Comparison of ENCODE assay signal across 21 cellular contexts in genomic region chr16:56145369-56145768, GRCh38. TPM values are rescaled to one million over a fixed set of nuclear protein-coding genes. Genes with fewer than 3 reads are reported as not detected.
"Had no signal": no experiment of that assay in that cellular context is flagged by ENCODE, and none has a peak within 500 bp of the region (broad histone marks: within the 10 kb centered on the region; RNA-seq: fewer than 3 reads in every experiment).

No MANE protein-coding gene starts in this region.

- H3K4me1 Mint-ChIP-seq: activated naive CD8-positive, alpha-beta T cell treated with anti-CD3 and anti-CD28 coated beads for 36 hours; immature natural killer cell; naive thymus-derived CD8-positive, alpha-beta T cell; stimulated activated naive B cell treated with anti-CD40 and anti-IgM and Interleukin-4, amounts not matched to agents 10 μg/mL and 1 μg/mL and 100 μg/mL, for 72 hours had no signal

- H3K36me3 Mint-ChIP-seq: activated naive CD8-positive, alpha-beta T cell treated with anti-CD3 and anti-CD28 coated beads for 36 hours; immature natural killer cell; naive thymus-derived CD8-positive, alpha-beta T cell; stimulated activated naive B cell treated with anti-CD40 and anti-IgM and Interleukin-4, amounts not matched to agents 10 μg/mL and 1 μg/mL and 100 μg/mL, for 72 hours had no signal

- H3K4me3 Mint-ChIP-seq: activated naive CD8-positive, alpha-beta T cell treated with anti-CD3 and anti-CD28 coated beads for 36 hours; immature natural killer cell; naive thymus-derived CD8-positive, alpha-beta T cell; stimulated activated naive B cell treated with anti-CD40 and anti-IgM and Interleukin-4, amounts not matched to agents 10 μg/mL and 1 μg/mL and 100 μg/mL, for 72 hours had no signal

- H3K27ac Mint-ChIP-seq: activated naive CD8-positive, alpha-beta T cell treated with anti-CD3 and anti-CD28 coated beads for 36 hours; immature natural killer cell; naive thymus-derived CD8-positive, alpha-beta T cell; stimulated activated naive B cell treated with anti-CD40 and anti-IgM and Interleukin-4, amounts not matched to agents 10 μg/mL and 1 μg/mL and 100 μg/mL, for 72 hours had no signal

- H3K27me3 ChIP-seq: gastrocnemius medialis, transverse colon had no signal

- H3K4me3 ChIP-seq: esophagus squamous epithelium, gastrocnemius medialis, lung, prostate gland, transverse colon had no signal

- H3K9me3 Mint-ChIP-seq: activated naive CD8-positive, alpha-beta T cell treated with anti-CD3 and anti-CD28 coated beads for 36 hours; naive thymus-derived CD8-positive, alpha-beta T cell had no signal

- H3K4me1 ChIP-seq: esophagus squamous epithelium, gastrocnemius medialis, prostate gland, transverse colon had no signal

- H3K9me3 ChIP-seq: esophagus squamous epithelium, gastrocnemius medialis, prostate gland, transverse colon had no signal

- H3K36me3 ChIP-seq: esophagus squamous epithelium, gastrocnemius medialis, prostate gland, transverse colon had no signal

- DNase-seq: activated CD4-positive, alpha-beta T cell treated with anti-CD3 and anti-CD28 coated beads for 4 hours; activated CD4-positive, alpha-beta T cell treated with anti-CD3 and anti-CD28 coated beads, Interleukin-2, amount 50 U/mL, for 48 hours; activated CD4-positive, CD25-positive, alpha-beta regulatory T cell; activated CD8-positive, alpha-beta memory T cell treated with anti-CD3 and anti-CD28 coated beads, Interleukin-2, amount 50 U/mL, for 48 hours; activated naive CD4-positive, alpha-beta T cell treated with Interleukin-2 at 50 U/mL for 16 hours; activated naive CD8-positive, alpha-beta T cell treated with anti-CD3 and anti-CD28 coated beads for 36 hours; activated T-cell treated with anti-CD3 and anti-CD28 coated beads, Interleukin-2, amount 50 U/mL, for 48 hours; central memory CD4-positive, alpha-beta T cell; esophagus squamous epithelium; gastrocnemius medialis; hypothalamus; immature natural killer cell; naive thymus-derived CD8-positive, alpha-beta T cell; stimulated activated CD4-positive, alpha-beta T cell treated with anti-CD3 and anti-CD28 coated beads, Interleukin-2, amount 100 ng/mL, for 48 hours; stimulated activated CD8-positive, alpha-beta memory T cell treated with anti-CD3 and anti-CD28 coated beads, Interleukin-4, amount 100 ng/mL, for 48 hours; stimulated activated naive B cell treated with anti-CD40 and anti-IgM and Interleukin-4, amounts not matched to agents 10 μg/mL and 1 μg/mL and 100 μg/mL, for 72 hours; T1000; transverse colon had no signal

- H3K27ac ChIP-seq: esophagus squamous epithelium, gastrocnemius medialis, prostate gland, transverse colon had no signal

RNA-seq across cellular contexts. Expression of gene GNAO1, which starts 45.9 kb away (rescaled TPM):
- total RNA-seq: dermis microvascular lymphatic vessel endothelial cell had no signal
